In the genomic region with DNA sequence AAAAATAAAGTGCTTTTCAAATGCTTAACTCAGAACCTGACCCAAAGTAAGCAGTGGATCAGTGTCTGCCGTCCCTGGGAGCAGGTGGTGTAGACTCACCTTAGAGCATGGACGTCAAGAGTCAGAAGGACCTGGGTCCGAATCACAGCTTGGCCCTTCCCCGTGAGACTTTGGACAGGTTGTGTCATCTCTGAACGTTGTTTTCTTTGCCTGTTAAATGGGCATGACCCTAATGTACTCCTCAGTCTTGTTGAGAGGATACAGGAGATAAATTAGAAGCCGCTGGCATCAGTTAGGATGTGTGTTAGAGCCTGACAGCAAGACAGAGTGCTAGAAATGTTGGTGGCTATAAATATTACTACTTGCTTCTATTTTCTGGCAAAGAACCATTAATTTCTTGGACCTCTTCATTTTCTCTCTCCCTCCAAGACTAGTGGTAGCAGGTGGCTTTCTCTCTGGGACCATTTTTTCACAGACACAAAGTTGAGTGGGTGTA, we compare ENCODE assay signal across 20 cellular contexts.
"Had no signal": no experiment of that assay in that cellular context is flagged by ENCODE, and none has a peak within 500 bp of the region (broad histone marks: within the 10 kb centered on the region; RNA-seq: fewer than 3 reads in every experiment).

No MANE protein-coding gene starts in this region.

- DNase-seq: dermis blood vessel endothelial cell; dorsolateral prefrontal cortex; effector CD4-positive, alpha-beta T cell; effector memory CD4-positive, alpha-beta T cell; foreskin keratinocyte; hypothalamus; immature natural killer cell; kidney; kidney glomerular epithelial cell; left lung; lower lobe of right lung; mesenchymal stem cell; mucosa of descending colon had no signal

- H2AFZ ChIP-seq: hepatocyte had no signal

- H3K27ac ChIP-seq: coronary artery, esophagus muscularis mucosa, foreskin keratinocyte, gastroesophageal sphincter, hepatocyte, left lung, lower lobe of right lung had no signal

- H3K4me3 ChIP-seq: coronary artery, dorsolateral prefrontal cortex, esophagus muscularis mucosa, gastroesophageal sphincter, hepatocyte, left lung, lower lobe of right lung, mucosa of descending colon had no signal

- H3K4me2 ChIP-seq: hepatocyte had no signal

- H3K27me3 ChIP-seq: dorsolateral prefrontal cortex, gastroesophageal sphincter, hepatocyte, left lung had no signal

- FAIRE-seq: colon, endothelial cell of umbilical vein, frontal cortex, kidney had no signal

- H3K4me1 ChIP-seq: foreskin keratinocyte, left lung, lower lobe of right lung had no signal

- H3K36me3 ChIP-seq: esophagus muscularis mucosa, gastroesophageal sphincter, left lung, lower lobe of right lung had no signal

- ATAC-seq: foreskin keratinocyte, gastroesophageal sphincter, left lung, lower lobe of right lung, mucosa of descending colon had no signal

- H3K9me3 ChIP-seq: esophagus muscularis mucosa, gastroesophageal sphincter, left lung, lower lobe of right lung, mucosa of descending colon had no signal

- H3K79me2 ChIP-seq: hepatocyte had no signal
